Comparison of ENCODE assay signal across 8 cellular contexts in the genomic region with DNA sequence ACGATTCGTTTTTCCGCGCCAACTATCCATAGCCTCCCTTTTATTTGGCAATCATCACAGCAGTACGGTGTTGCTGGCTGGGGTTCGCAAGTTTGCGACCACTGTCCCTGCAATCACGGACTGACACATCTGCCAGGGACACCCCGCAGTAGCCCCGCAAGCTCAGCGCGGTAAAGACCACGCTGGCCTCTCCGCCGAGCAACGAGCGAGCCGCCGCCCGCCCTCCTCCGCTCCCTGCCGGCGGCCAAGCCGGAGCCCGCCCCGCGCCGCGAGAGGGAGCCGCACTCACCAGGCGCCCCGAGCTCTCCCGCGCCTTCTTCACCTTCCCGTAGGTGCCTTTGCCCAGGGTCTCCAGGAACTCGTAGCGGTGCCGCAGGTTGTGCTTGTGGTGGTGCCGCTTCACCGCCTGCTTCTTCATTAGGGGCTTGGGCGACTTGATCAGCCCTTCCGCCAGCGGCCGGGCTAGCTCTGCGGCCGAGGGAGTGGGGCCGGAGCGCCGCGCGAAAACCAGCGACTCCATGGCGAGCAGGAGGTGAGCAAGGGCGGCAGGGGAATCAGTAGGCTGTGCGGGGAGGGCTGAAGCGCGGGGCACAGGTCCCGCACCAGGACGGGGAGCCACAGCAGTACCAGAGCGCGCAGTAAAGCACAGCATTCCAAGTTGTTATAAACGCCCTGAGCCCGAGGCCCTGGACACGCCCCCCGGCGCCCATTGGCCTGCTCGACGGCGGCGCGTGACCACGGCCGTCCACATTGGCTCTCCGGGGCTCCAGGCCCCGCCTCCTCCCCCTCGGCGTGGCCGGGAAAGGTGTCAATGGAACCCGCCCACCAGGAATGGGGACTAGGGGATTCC. TPM values are rescaled to one million over a fixed set of nuclear protein-coding genes. Genes with fewer than 3 reads are reported as not detected.
DNase-seq lines count a peak whose midpoint lies in the region; ATAC-seq, FAIRE-seq and TF ChIP-seq lines count a peak whose summit lies in the region.

Gene NUAK2, minus strand, starts transcription at position 637 of the 850 bp plus-strand sequence. Its CDS starts 117 bp downstream, at position 520.

- no peaks in the 10 kb centered on the region for H3K36me3 ChIP-seq in endothelial cell of umbilical vein (ENCODE audit: control insufficient read depth in 2 of 2, extremely low read depth in 1 of 2, insufficient read depth in 2 of 2, low read length in 2 of 2)

- CTCF ChIA-PET in endothelial cell of umbilical vein (lab: Charles Lee): interaction anchor here (0.8 to 21.6 kb wide), 9 partner anchors 14 to 260 kb away, joined by 3 to 1536 read pairs (median 6); no protein-coding TSS in a partner anchor

- peak within 1 kb of the TSS; percentile 58 to 68 (median 65) for H3K4me3 ChIP-seq in endothelial cell of umbilical vein (replicated peaks in 1 of 3; ENCODE audit: insufficient read depth in 1 of 3, low read depth in 1 of 3, low read length in 3 of 3)

- H3K4me2 ChIP-seq in endothelial cell of umbilical vein (ENCODE audit: insufficient read depth, low read length): peak within 1 kb of the TSS; percentile 89

- H4K20me1 ChIP-seq in endothelial cell of umbilical vein (replicated peaks; ENCODE audit: control insufficient read depth, extremely low read depth, insufficient read depth, low read length): no peaks in the 10 kb centered on the region

- H3K9me1 ChIP-seq in endothelial cell of umbilical vein (replicated peaks; ENCODE audit: control insufficient read depth, extremely low read depth, insufficient read depth, low read length): no peaks in the 10 kb centered on the region

- FAIRE-seq in endothelial cell of umbilical vein (lab: Jason Lieb, UNC): peak; percentile 98

- TF ChIP-seq CTCF in endothelial cell of umbilical vein (IDR thresholded peaks at IDR 0.05; ENCODE audit: extremely low read depth in 1 of 2, insufficient read depth in 1 of 2, low read depth in 1 of 2, low read length in 2 of 2): peak; percentile 8 to 43

- POLR2A ChIA-PET in endothelial cell of umbilical vein (lab: Charles Lee): interaction anchor here (1.7 kb wide), 1 partner anchor 37 kb away, joined by 7 read pairs; no protein-coding TSS in a partner anchor

- ATAC-seq in HG03442 (IDR thresholded peaks at IDR 0.05; ENCODE audit: unreplicated experiment) (peak; percentile 47), GM18867 (IDR thresholded peaks at IDR 0.05; ENCODE audit: unreplicated experiment) (no peak)

- peaks cover 0 to 3% of the 10 kb centered on the region in 2 experiments for H3K27me3 ChIP-seq in endothelial cell of umbilical vein (ENCODE audit: control insufficient read depth in 2 of 2, insufficient read depth in 2 of 2, low read length in 2 of 2)

- H3K27ac ChIP-seq in endothelial cell of umbilical vein (ENCODE audit: insufficient read depth, low read depth, low read length): no peak within 1 kb of the TSS

- H3K9me3 ChIP-seq in endothelial cell of umbilical vein (replicated peaks; ENCODE audit: control insufficient read depth, insufficient read depth, low read length): no peaks in the 10 kb centered on the region

- peaks cover 18% of the 10 kb centered on the region for H3K4me1 ChIP-seq in endothelial cell of umbilical vein (ENCODE audit: control insufficient read depth, extremely low read depth, insufficient read depth, low read length)

- H3K9ac ChIP-seq in endothelial cell of umbilical vein (replicated peaks; ENCODE audit: extremely low read depth, insufficient read depth, low read length): peak within 1 kb of the TSS; percentile 46

- H3K79me2 ChIP-seq in endothelial cell of umbilical vein (ENCODE audit: control insufficient read depth, insufficient read depth, low read length): no peaks in the 10 kb centered on the region

- dilution Hi-C loops in endothelial cell of umbilical vein (cut with MboI; ENCODE audit: extremely low pct_ligation_motif_present, low sequenced_read_pairs): no loop called here

- intact Hi-C loops in endothelial cell of umbilical vein (cut with micrococcal nuclease): loop anchor here (1.0 to 2.0 kb wide), 5 partner anchors 20 to 181 kb away; no protein-coding TSS in a partner anchor

- H2AFZ ChIP-seq in endothelial cell of umbilical vein (ENCODE audit: low read depth, low read length): peak within 1 kb of the TSS; percentile 71

- BruUV-seq in endothelial cell of umbilical vein (replicated peaks; lab: Mats Ljungman, UMichigan): TSS peak; percentile 51

- TF ChIP-seq POLR2A in endothelial cell of umbilical vein (IDR thresholded peaks at IDR 0.05; ENCODE audit: low read depth, low read length): no peak

- DNase-seq in COLO829 (ENCODE audit: low spot score): peak; percentile 75
- peak; percentile 44 for DNase-seq in NOMO-1 treated with DMSO at 0.1 percent for 48 hours (lab: John Stamatoyannopoulos, UW; ENCODE audit: unreplicated experiment)
- DNase-seq in activated T-cell treated with anti-CD3 and anti-CD28 coated beads for 1 hour (ENCODE audit: low read depth): peak; percentile 82
- peak; percentile 89 for DNase-seq in endothelial cell of umbilical vein (ENCODE audit: low read depth, low spot score)
- peak; percentile 97 for DNase-seq in mesenteric fat pad (ENCODE audit: low spot score)
- DNase-seq in stimulated activated CD8-positive, alpha-beta memory T cell treated with anti-CD3 and anti-CD28 coated beads, Interleukin-12 subunit alpha, Interleukin-12 subunit beta, amount 100 ng/mL, for 4 hours (ENCODE audit: low read depth): peak; percentile 77

TF ChIP-seq in endothelial cell of umbilical vein, 7 proteins besides CTCF, POLR2A, EP300 and RAD21:
- TF ChIP-seq FOS (IDR thresholded peaks at IDR 0.05; ENCODE audit: borderline replicate concordance, insufficient read depth, low read length) (no peak), GATA2 (IDR thresholded peaks at IDR 0.05; ENCODE audit: insufficient read depth, insufficient read length, low read depth, low read length) (no peak), JUN (IDR thresholded peaks at IDR 0.05; ENCODE audit: borderline replicate concordance, insufficient read depth, insufficient read length, low read depth) (no peak), EZH2 (IDR thresholded peaks at IDR 0.05; ENCODE audit: borderline replicate concordance, low read depth, low read length, severe bottlenecking) (peak; percentile 26), POLR2AphosphoS5 (IDR thresholded peaks at IDR 0.05; ENCODE audit: insufficient read depth, low read depth, low read length) (peak; percentile 20), MYC (IDR thresholded peaks at IDR 0.05; ENCODE audit: low read depth, low read length) (no peak)
- TF ChIP-seq, protein P1, sequence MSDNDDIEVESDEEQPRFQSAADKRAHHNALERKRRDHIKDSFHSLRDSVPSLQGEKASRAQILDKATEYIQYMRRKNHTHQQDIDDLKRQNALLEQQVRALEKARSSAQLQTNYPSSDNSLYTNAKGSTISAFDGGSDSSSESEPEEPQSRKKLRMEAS (IDR thresholded peaks at IDR 0.05; ENCODE audit: insufficient read depth, insufficient read length): peak; percentile 84

RNA-seq across cellular contexts. Expression of gene NUAK2, which starts in this region (rescaled TPM):
- total RNA-seq in endothelial cell of umbilical vein (2.3 and 2.5 TPM in 2 replicates), mesenteric fat pad (1.6 TPM)
- polyA plus RNA-seq in endothelial cell of umbilical vein: 1.5 and 1.8 TPM in 2 replicates
- 1.1 and 1.3 TPM in 2 replicates for polyA plus RNA-seq in endothelial cell of umbilical vein (2011; cell fraction: cytosol; rRNA removed)
- polyA plus RNA-seq in endothelial cell of umbilical vein (2011; cell fraction: nucleus; rRNA removed): 1.5 and 1.6 TPM in 2 replicates
- 1.3 and 1.4 TPM in 2 replicates for polyA plus RNA-seq in endothelial cell of umbilical vein (2012)
- polyA minus RNA-seq in endothelial cell of umbilical vein: 2.1 and 2.2 TPM in 2 replicates
- polyA minus RNA-seq in endothelial cell of umbilical vein (2011; cell fraction: cytosol; rRNA and poly(A)+ RNA removed): 7.4 TPM
- 1.8 TPM in 2 replicates for polyA minus RNA-seq in endothelial cell of umbilical vein (2011; cell fraction: nucleus; rRNA and poly(A)+ RNA removed)

Comparison
In these comparisons a context has a peak if more than half of its experiments do, and no peak if none do; other contexts are left out.
1. DNase-seq: peak in every context shown above with its lines; median percentile 97 in mesenteric fat pad; 89 in endothelial cell of umbilical vein; 82 in activated T-cell treated with anti-CD3 and anti-CD28 coated beads for 1 hour; 77 in stimulated activated CD8-positive, alpha-beta memory T cell treated with anti-CD3 and anti-CD28 coated beads, Interleukin-12 subunit alpha, Interleukin-12 subunit beta, amount 100 ng/mL, for 4 hours; 75 in COLO829; 44 in NOMO-1 treated with DMSO at 0.1 percent for 48 hours.